In the genomic region with DNA sequence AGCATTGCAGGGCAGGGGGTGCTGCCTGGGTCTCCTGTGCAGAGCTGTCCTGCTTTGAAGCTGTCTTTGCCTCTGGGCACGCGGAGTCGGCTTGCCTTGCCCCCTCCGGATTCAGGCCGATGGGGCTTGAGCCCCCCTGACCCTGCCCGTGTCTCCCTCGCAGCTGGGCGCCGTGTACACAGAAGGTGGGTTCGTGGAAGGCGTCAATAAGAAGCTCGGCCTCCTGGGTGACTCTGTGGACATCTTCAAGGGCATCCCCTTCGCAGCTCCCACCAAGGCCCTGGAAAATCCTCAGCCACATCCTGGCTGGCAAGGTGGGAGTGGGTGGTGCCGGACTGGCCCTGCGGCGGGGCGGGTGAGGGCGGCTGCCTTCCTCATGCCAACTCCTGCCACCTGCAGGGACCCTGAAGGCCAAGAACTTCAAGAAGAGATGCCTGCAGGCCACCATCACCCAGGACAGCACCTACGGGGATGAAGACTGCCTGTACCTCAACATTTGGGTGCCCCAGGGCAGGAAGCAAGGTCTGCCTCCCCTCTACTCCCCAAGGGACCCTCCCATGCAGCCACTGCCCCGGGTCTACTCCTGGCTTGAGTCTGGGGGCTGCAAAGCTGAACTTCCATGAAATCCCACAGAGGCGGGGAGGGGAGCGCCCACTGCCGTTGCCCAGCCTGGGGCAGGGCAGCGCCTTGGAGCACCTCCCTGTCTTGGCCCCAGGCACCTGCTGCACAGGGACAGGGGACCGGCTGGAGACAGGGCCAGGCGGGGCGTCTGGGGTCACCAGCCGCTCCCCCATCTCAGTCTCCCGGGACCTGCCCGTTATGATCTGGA, we compare ENCODE assay signal across 13 cellular contexts. TPM values are rescaled to one million over a fixed set of nuclear protein-coding genes. Genes with fewer than 3 reads are reported as not detected.
DNase-seq lines count a peak whose midpoint lies in the region; ATAC-seq, FAIRE-seq and TF ChIP-seq lines count a peak whose summit lies in the region.
"Had no signal": no experiment of that assay in that cellular context is flagged by ENCODE, and none has a peak within 500 bp of the region (broad histone marks: within the 10 kb centered on the region; RNA-seq: fewer than 3 reads in every experiment).

No MANE protein-coding gene starts in this region.

- H2AFZ ChIP-seq in IMR-90 (replicated peaks; ENCODE audit: low read length, poor library complexity): no peak overlapping the region
- H2AFZ ChIP-seq in keratinocyte (ENCODE audit: control insufficient read depth, low read length): no peak overlapping the region

- no peak overlapping the region for H4K91ac ChIP-seq in IMR-90 (ENCODE audit: insufficient read depth, low read depth, low read length)

- dilution Hi-C loops in IMR-90 (cut with HindIII; ENCODE audit: low sequenced_read_pairs, unreplicated experiment): no loop called here
- dilution Hi-C loops in keratinocyte (cut with MboI; ENCODE audit: extremely low pct_ligation_motif_present, low sequenced_read_pairs): no loop called here

- WGBS in IMR-90 (ENCODE audit: extremely low coverage in 2 of 2, insufficient read length in 1 of 2), 2 experiments: 98% methylated on average over 9 of the region's 30 CpGs; no CpG with 5 or more reads in 1 of the 2 experiments
- 33 to 43% methylated on average over 30 of the region's 30 CpGs for WGBS in pancreas, 2 donors

- H3K27me3 Mint-ChIP-seq in naive thymus-derived CD4-positive, alpha-beta T cell: no peaks in the 10 kb centered on the region
- H3K27me3 Mint-ChIP-seq: B cell had no signal

- H3K36me3 Mint-ChIP-seq in naive thymus-derived CD4-positive, alpha-beta T cell: no peaks in the 10 kb centered on the region
- H3K36me3 Mint-ChIP-seq: CD14-positive monocyte; CD8-positive, alpha-beta T cell had no signal

- H3K79me1 ChIP-seq in IMR-90 (ENCODE audit: low read depth in 1 of 2, low read length in 2 of 2): no peaks in the 10 kb centered on the region

- no peak overlapping the region for H2BK15ac ChIP-seq in IMR-90 (ENCODE audit: low read depth, low read length)

- no peak overlapping the region for H3K4me3 ChIP-seq in BLaER1 treated with 17β-estradiol and CSF1 and Interleukin-3, amounts not matched to agents 10 nM and 100 nM
- H3K4me3 ChIP-seq in IMR-90 (ENCODE audit: insufficient read depth, low read depth, low read length) (no peak overlapping the region), keratinocyte (ENCODE audit: control insufficient read depth in 2 of 3, extremely low read depth in 1 of 3, insufficient read depth in 2 of 3, low read depth in 1 of 3, low read length in 3 of 3) (no peak overlapping the region), pancreas (peak overlapping the region; percentile 33 to 61 (median 52))
- no peak overlapping the region for H3K4me3 ChIP-seq in naive thymus-derived CD4-positive, alpha-beta T cell (ENCODE audit: low read length)

- no peak overlapping the region for H3K23ac ChIP-seq in IMR-90 (ENCODE audit: low read depth, low read length)

- no TSS peak for BruUV-seq in IMR-90 (replicated peaks; lab: Mats Ljungman, UMichigan)

- intact Hi-C loops in IMR-90 (cut with micrococcal nuclease): no loop called here
- intact Hi-C loops in pancreas (cut with DNase I): no loop called here
- intact Hi-C loops in naive thymus-derived CD4-positive, alpha-beta T cell (cut with micrococcal nuclease): no loop called here

- H3K4me1 ChIP-seq in BLaER1 treated with 17β-estradiol and CSF1 and Interleukin-3, amounts not matched to agents 10 nM and 100 nM: peaks cover 20 to 53% (median 50%) of the 10 kb centered on the region in 10 experiments
- H3K4me1 ChIP-seq in IMR-90 (ENCODE audit: control insufficient read depth, insufficient read depth, low read length): peaks cover 3% of the 10 kb centered on the region; the same call in 1 of the 2 replicates
- H3K4me1 ChIP-seq in keratinocyte (ENCODE audit: control insufficient read depth, extremely low read depth, insufficient read depth, low read length): peaks cover 34% of the 10 kb centered on the region
- H3K4me1 ChIP-seq in pancreas: peaks cover 0 to 10% (median 10%) of the 10 kb centered on the region in 3 donors
- peaks cover 3 to 11% of the 10 kb centered on the region in 2 donors for H3K4me1 ChIP-seq in naive thymus-derived CD4-positive, alpha-beta T cell (ENCODE audit: control insufficient read depth in 2 of 2, insufficient read depth in 2 of 2, low read length in 2 of 2)

- CTCF ChIA-PET in IMR-90 (lab: Yijun Ruan, JAX): no interaction called here
- CTCF ChIA-PET in naive thymus-derived CD4-positive, alpha-beta T cell (lab: Charles Lee): no interaction called here

- DNase-seq in IMR-90: no peak
- no peak for DNase-seq in keratinocyte (ENCODE audit: low read depth, low spot score)
- peak in 4 of 6 donors; percentile 65 to 89 (median 72) for DNase-seq in pancreas
- no peak for DNase-seq in naive thymus-derived CD4-positive, alpha-beta T cell
- no peak for DNase-seq in iPS-NIHi11 (ENCODE audit: low spot score)
- DNase-seq: CD8-positive, alpha-beta T cell; COR-L47; GF-D8 had no signal

- H3K4me2 ChIP-seq in BLaER1 treated with 17β-estradiol and CSF1 and Interleukin-3, amounts not matched to agents 10 nM and 100 nM: peak overlapping the region in 9 of 11 experiments; percentile 38 to 82 (median 75); a peak in 15 of 22 replicates
- H3K4me2 ChIP-seq in IMR-90 (ENCODE audit: low read depth, low read length): no peak overlapping the region
- H3K4me2 ChIP-seq in keratinocyte (ENCODE audit: control insufficient read depth, extremely low read depth, insufficient read depth, low read depth, low read length): peak overlapping the region; percentile 16

- H2BK120ac ChIP-seq in IMR-90 (ENCODE audit: low read depth, low read length): no peak overlapping the region

- H2AK5ac ChIP-seq in IMR-90 (ENCODE audit: low read depth, low read length): no peak overlapping the region

- H3K18ac ChIP-seq in IMR-90 (ENCODE audit: low read depth, low read length): no peak overlapping the region

- no peak overlapping the region for H3K4me3 Mint-ChIP-seq in naive thymus-derived CD4-positive, alpha-beta T cell
- H3K4me3 Mint-ChIP-seq: B cell; CD14-positive monocyte; CD8-positive, alpha-beta T cell had no signal

- H3K9me1 ChIP-seq in IMR-90 (ENCODE audit: insufficient read depth, low read length): 0 out of 2 replicates have a peak, but pooled peaks cover 3% of the 10 kb centered on the region
- H3K9me1 ChIP-seq in keratinocyte (ENCODE audit: control insufficient read depth, extremely low read depth, insufficient read depth, low read length): peaks cover 2% of the 10 kb centered on the region

- no peaks in the 10 kb centered on the region for H3K79me2 ChIP-seq in keratinocyte (ENCODE audit: control insufficient read depth, insufficient read depth, low read length)

- no peak overlapping the region for H3K4ac ChIP-seq in IMR-90 (ENCODE audit: low read depth, low read length)

- no peak overlapping the region for H4K8ac ChIP-seq in IMR-90 (ENCODE audit: low read depth in 2 of 2, low read length in 2 of 2)

- H3K4me1 Mint-ChIP-seq in naive thymus-derived CD4-positive, alpha-beta T cell: peaks cover 9 to 29% (median 15%) of the 10 kb centered on the region in 7 donors

- POLR2A ChIA-PET in IMR-90 (lab: Charles Lee; ENCODE audit: unreplicated experiment): no interaction called here
- POLR2A ChIA-PET in naive thymus-derived CD4-positive, alpha-beta T cell (lab: Charles Lee): interaction anchor here (1.1 kb wide), 1 partner anchor 35 kb away, joined by 4 read pairs; no protein-coding TSS in a partner anchor

- in situ Hi-C loops in IMR-90 (cut with MboI; ENCODE audit: low sequenced_read_pairs): no loop called here

- no peak overlapping the region for H2BK5ac ChIP-seq in IMR-90 (ENCODE audit: low read depth, low read length, poor library complexity, severe bottlenecking)

- H3K14ac ChIP-seq in IMR-90 (replicated peaks; ENCODE audit: low read depth, low read length): no peak overlapping the region

- ATAC-seq in IMR-90 (ENCODE audit: low read depth) (no peak), pancreas (peak in 2 of 4 donors; percentile 0 to 5), HG02623 (IDR thresholded peaks at IDR 0.05; ENCODE audit: unreplicated experiment) (no peak)
- no peak for ATAC-seq in naive thymus-derived CD4-positive, alpha-beta T cell
- ATAC-seq: CD8-positive, alpha-beta T cell had no signal

- no peaks in the 10 kb centered on the region for H3K27me3 ChIP-seq in BLaER1 treated with 17β-estradiol and CSF1 and Interleukin-3, amounts not matched to agents 10 nM and 100 nM
- H3K27me3 ChIP-seq in IMR-90 (ENCODE audit: control insufficient read depth, insufficient read depth, low read length) (no peaks in the 10 kb centered on the region), keratinocyte (ENCODE audit: control insufficient read depth, extremely low read depth, insufficient read depth, low read length) (peaks cover 10% of the 10 kb centered on the region), pancreas (no peaks in the 10 kb centered on the region)
- H3K27me3 ChIP-seq in naive thymus-derived CD4-positive, alpha-beta T cell (ENCODE audit: control insufficient read depth in 2 of 2, insufficient read depth in 2 of 2, low read length in 2 of 2): no peaks in the 10 kb centered on the region

- no peak for TF ChIP-seq RAD21 in IMR-90 (IDR thresholded peaks at IDR 0.05; ENCODE audit: low read length)

- no peak overlapping the region for H3K27ac Mint-ChIP-seq in naive thymus-derived CD4-positive, alpha-beta T cell
- H3K27ac Mint-ChIP-seq: B cell; CD14-positive monocyte; CD8-positive, alpha-beta T cell had no signal

- no peak overlapping the region for H3K56ac ChIP-seq in IMR-90 (ENCODE audit: extremely low read depth, insufficient read depth, low read length)

- H3K27ac ChIP-seq in BLaER1 treated with 17β-estradiol and CSF1 and Interleukin-3, amounts not matched to agents 10 nM and 100 nM: no peak overlapping the region
- H3K27ac ChIP-seq in IMR-90 (ENCODE audit: insufficient read depth, low read length) (no peak overlapping the region), keratinocyte (ENCODE audit: control insufficient read depth, insufficient read depth, low read length) (no peak overlapping the region), pancreas (peak overlapping the region; percentile 30 to 86 (median 74))
- no peak overlapping the region for H3K27ac ChIP-seq in naive thymus-derived CD4-positive, alpha-beta T cell (ENCODE audit: low read depth, low read length)

- no peaks in the 10 kb centered on the region for H3K9me3 Mint-ChIP-seq in naive thymus-derived CD4-positive, alpha-beta T cell
- H3K9me3 Mint-ChIP-seq: CD14-positive monocyte; CD8-positive, alpha-beta T cell had no signal

- H4K5ac ChIP-seq in IMR-90 (ENCODE audit: low read depth, low read length): no peak overlapping the region

- H4K20me1 ChIP-seq in BLaER1 treated with 17β-estradiol and CSF1 and Interleukin-3, amounts not matched to agents 10 nM and 100 nM: peaks cover 0 to 30% (median 17%) of the 10 kb centered on the region in 11 experiments; a peak in 11 of 22 replicates
- H4K20me1 ChIP-seq in IMR-90 (ENCODE audit: insufficient read depth, low read length) (no peaks in the 10 kb centered on the region; the same call in 1 of the 2 replicates), keratinocyte (ENCODE audit: control insufficient read depth, extremely low read depth, insufficient read depth, low read length) (no peaks in the 10 kb centered on the region)

- TF ChIP-seq CTCF in IMR-90 (conservative IDR thresholded peaks at IDR 0.05; ENCODE audit: low read depth, low read length) (no peak), keratinocyte (optimal IDR thresholded peaks at IDR 0.05 in 1 of 3, IDR thresholded peaks at IDR 0.05 in 1 of 3, conservative IDR thresholded peaks at IDR 0.05 in 1 of 3; ENCODE audit: extremely low read depth in 1 of 3, insufficient read depth in 2 of 3, low read length in 3 of 3) (no peak), pancreas (IDR thresholded peaks at IDR 0.05) (no peak)

- no peak for TF ChIP-seq POLR2A in IMR-90 (IDR thresholded peaks at IDR 0.05; ENCODE audit: low read depth, low read length)

- no peak overlapping the region for H3K9ac ChIP-seq in BLaER1 treated with 17β-estradiol and CSF1 and Interleukin-3, amounts not matched to agents 10 nM and 100 nM
- no peak overlapping the region for H3K9ac ChIP-seq in IMR-90 (ENCODE audit: low read depth, low read length)
- H3K9ac ChIP-seq in keratinocyte (ENCODE audit: control insufficient read depth, extremely low read depth, insufficient read depth, low read length): no peak overlapping the region

- peaks cover 0 to 25% (median 0%) of the 10 kb centered on the region in 11 experiments; a peak in 3 of 22 replicates for H3K36me3 ChIP-seq in BLaER1 treated with 17β-estradiol and CSF1 and Interleukin-3, amounts not matched to agents 10 nM and 100 nM
- H3K36me3 ChIP-seq in IMR-90 (ENCODE audit: control insufficient read depth, insufficient read depth, low read length) (peaks cover 2% of the 10 kb centered on the region; the same call in 1 of the 2 replicates), keratinocyte (ENCODE audit: control insufficient read depth in 2 of 2, extremely low read depth in 1 of 2, insufficient read depth in 2 of 2, low read length in 2 of 2) (no peaks in the 10 kb centered on the region), pancreas (peaks cover 0 to 46% (median 20%) of the 10 kb centered on the region in 3 donors)
- no peaks in the 10 kb centered on the region for H3K36me3 ChIP-seq in naive thymus-derived CD4-positive, alpha-beta T cell (ENCODE audit: control insufficient read depth in 2 of 3, insufficient read depth in 3 of 3, low read length in 3 of 3)

- H2BK20ac ChIP-seq in IMR-90 (ENCODE audit: low read depth, low read length): no peak overlapping the region

- H3K9me3 ChIP-seq in BLaER1 treated with 17β-estradiol and CSF1 and Interleukin-3, amounts not matched to agents 10 nM and 100 nM (replicated peaks in 1 of 11): no peaks in the 10 kb centered on the region
- H3K9me3 ChIP-seq in IMR-90 (ENCODE audit: control insufficient read depth, insufficient read depth, low read length) (no peaks in the 10 kb centered on the region), keratinocyte (ENCODE audit: control insufficient read depth, low read depth, low read length) (no peaks in the 10 kb centered on the region), pancreas (no peaks in the 10 kb centered on the region)
- H3K9me3 ChIP-seq in naive thymus-derived CD4-positive, alpha-beta T cell (ENCODE audit: control insufficient read depth in 2 of 3, low read length in 3 of 3): no peaks in the 10 kb centered on the region

- peak overlapping the region; percentile 37 for H2AK9ac ChIP-seq in IMR-90 (replicated peaks; ENCODE audit: low read depth, low read length, poor library complexity)

- no peak for FAIRE-seq in keratinocyte (lab: Jason Lieb, UNC)
- no peak for FAIRE-seq in pancreas (lab: Jason Lieb, UNC)
- FAIRE-seq: A204.1 had no signal

RNA-seq across cellular contexts. Expression of a gene that starts 2.7 kb away (rescaled TPM):
- total RNA-seq in IMR-90 (2012; rRNA removed): under 0.01 TPM in 2 replicates
- polyA plus RNA-seq in IMR-90 (2012; rRNA removed): 0.67 and 0.75 TPM in 2 replicates
- polyA plus RNA-seq in IMR-90 (2012; cell fraction: cytosol; rRNA removed): 0.27 and 0.51 TPM in 2 replicates
- 5.5 and 8.5 TPM in 2 replicates for polyA plus RNA-seq in IMR-90 (2012; cell fraction: nucleus; rRNA removed; ENCODE audit: low replicate concordance)
- 0.12 to 0.22 TPM (median 0.16 TPM) in 3 replicates for polyA plus RNA-seq in keratinocyte
- 0.64 TPM for polyA plus RNA-seq in keratinocyte (2011; ENCODE audit: low read depth)
- 0.05 and 0.19 TPM in 2 replicates for polyA plus RNA-seq in keratinocyte (2011; cell fraction: cytosol; rRNA removed)
- 1.4 and 1.6 TPM in 2 replicates for polyA plus RNA-seq in keratinocyte (2011; cell fraction: nucleus; rRNA removed)
- 0.33 and 0.82 TPM in 2 replicates for polyA plus RNA-seq in keratinocyte (2012; ENCODE audit: low replicate concordance)
- 0.33 to 0.39 TPM (median 0.35 TPM) in 3 replicates for polyA minus RNA-seq in keratinocyte
- polyA minus RNA-seq in keratinocyte (2011; cell fraction: cytosol; rRNA and poly(A)+ RNA removed): not detected
- polyA minus RNA-seq in keratinocyte (2011; cell fraction: nucleus; rRNA and poly(A)+ RNA removed): 0.53 and 1.0 TPM in 2 replicates
- total RNA-seq in pancreas: over 10,000 TPM; 11,290 to 24,413 (median 19,239) TPM
- 1,000 to 10,000 TPM; 2,560 to 4,565 TPM for polyA plus RNA-seq in pancreas
- 1 to 10 TPM in 3 of 5 experiments, under 1 TPM in 2; 0.32 to 2.3 (median 2.2) TPM for total RNA-seq in naive thymus-derived CD4-positive, alpha-beta T cell
- not detected for polyA plus RNA-seq in naive thymus-derived CD4-positive, alpha-beta T cell
- polyA plus RNA-seq: CD14-positive monocyte had no signal

RNA-seq across cellular contexts. Expression of a gene that starts 33.7 kb away (rescaled TPM):
- 49.1 and 51.1 TPM in 2 replicates for total RNA-seq in IMR-90 (2012; rRNA removed)
- polyA plus RNA-seq in IMR-90 (2012; rRNA removed): 50.7 and 52.3 TPM in 2 replicates
- polyA plus RNA-seq in IMR-90 (2012; cell fraction: cytosol; rRNA removed): 31.2 and 35.4 TPM in 2 replicates
- polyA plus RNA-seq in IMR-90 (2012; cell fraction: nucleus; rRNA removed; ENCODE audit: low replicate concordance): 128 and 155 TPM in 2 replicates
- polyA plus RNA-seq in keratinocyte: 36.2 to 40.8 TPM (median 37.2 TPM) in 3 replicates
- polyA plus RNA-seq in keratinocyte (2011; ENCODE audit: low read depth): 12.7 TPM
- polyA plus RNA-seq in keratinocyte (2011; cell fraction: cytosol; rRNA removed): 24.2 and 34.4 TPM in 2 replicates
- polyA plus RNA-seq in keratinocyte (2011; cell fraction: nucleus; rRNA removed): 48.9 and 54.0 TPM in 2 replicates
- 33.5 and 39.4 TPM in 2 replicates for polyA plus RNA-seq in keratinocyte (2012; ENCODE audit: low replicate concordance)
- polyA minus RNA-seq in keratinocyte: 30.6 to 60.8 TPM (median 41.5 TPM) in 3 replicates
- 28.2 TPM for polyA minus RNA-seq in keratinocyte (2011; cell fraction: cytosol; rRNA and poly(A)+ RNA removed)
- polyA minus RNA-seq in keratinocyte (2011; cell fraction: nucleus; rRNA and poly(A)+ RNA removed): 21.6 and 26.4 TPM in 2 replicates
- total RNA-seq in pancreas: 10 to 100 TPM; 17.4 to 33.0 (median 23.2) TPM
- 10 to 100 TPM; 67.2 to 68.5 TPM for polyA plus RNA-seq in pancreas
- 10 to 100 TPM; 43.9 to 77.9 (median 73.9) TPM for total RNA-seq in naive thymus-derived CD4-positive, alpha-beta T cell
- 10 to 100 TPM; 39.9 to 48.8 TPM for polyA plus RNA-seq in naive thymus-derived CD4-positive, alpha-beta T cell

RNA-seq across cellular contexts. Expression of a gene that starts 56.6 kb away (rescaled TPM):
- total RNA-seq in IMR-90 (2012; rRNA removed): 12.2 and 13.1 TPM in 2 replicates
- 36.9 and 37.2 TPM in 2 replicates for polyA plus RNA-seq in IMR-90 (2012; rRNA removed)
- polyA plus RNA-seq in IMR-90 (2012; cell fraction: cytosol; rRNA removed): 33.9 and 37.7 TPM in 2 replicates
- polyA plus RNA-seq in IMR-90 (2012; cell fraction: nucleus; rRNA removed; ENCODE audit: low replicate concordance): 160 and 211 TPM in 2 replicates
- 22.6 to 38.0 TPM (median 27.2 TPM) in 3 replicates for polyA plus RNA-seq in keratinocyte
- 22.2 TPM for polyA plus RNA-seq in keratinocyte (2011; ENCODE audit: low read depth)
- 20.4 and 31.3 TPM in 2 replicates for polyA plus RNA-seq in keratinocyte (2011; cell fraction: cytosol; rRNA removed)
- 73.4 and 91.6 TPM in 2 replicates for polyA plus RNA-seq in keratinocyte (2011; cell fraction: nucleus; rRNA removed)
- polyA plus RNA-seq in keratinocyte (2012; ENCODE audit: low replicate concordance): 15.5 and 19.3 TPM in 2 replicates
- 20.9 to 29.4 TPM (median 25.9 TPM) in 3 replicates for polyA minus RNA-seq in keratinocyte
- 19.8 TPM for polyA minus RNA-seq in keratinocyte (2011; cell fraction: cytosol; rRNA and poly(A)+ RNA removed)
- 17.3 and 24.7 TPM in 2 replicates for polyA minus RNA-seq in keratinocyte (2011; cell fraction: nucleus; rRNA and poly(A)+ RNA removed)
- total RNA-seq in pancreas: 10 to 100 TPM; 16.1 to 31.9 (median 20.3) TPM
- 10 to 100 TPM; 56.0 to 69.7 TPM for polyA plus RNA-seq in pancreas
- 100 to 1,000 TPM in 2 of 5 experiments, 10 to 100 TPM in 3; 73.9 to 123 (median 79.7) TPM for total RNA-seq in naive thymus-derived CD4-positive, alpha-beta T cell
- 10 to 100 TPM; 17.8 to 35.7 TPM for polyA plus RNA-seq in naive thymus-derived CD4-positive, alpha-beta T cell

Comparison
In these comparisons a context has a peak if more than half of its experiments do, and no peak if none do; other contexts are left out.
1. H3K27ac ChIP-seq: peak in pancreas (4 of 4); none in BLaER1 treated with 17β-estradiol and CSF1 and Interleukin-3, amounts not matched to agents 10 nM and 100 nM (0 of 11), IMR-90 (single experiment), keratinocyte (single experiment) and naive thymus-derived CD4-positive, alpha-beta T cell (single experiment).
2. H3K4me3 ChIP-seq: peak in pancreas (4 of 4); none in BLaER1 treated with 17β-estradiol and CSF1 and Interleukin-3, amounts not matched to agents 10 nM and 100 nM (0 of 10), IMR-90 (single experiment), keratinocyte (0 of 3) and naive thymus-derived CD4-positive, alpha-beta T cell (single experiment).
3. DNase-seq: peak in pancreas (4 of 6); none in IMR-90 (single experiment), keratinocyte (single experiment), naive thymus-derived CD4-positive, alpha-beta T cell (0 of 9) and iPS-NIHi11 (single experiment).
4. RNA of a gene that starts 2.7 kb away (polyA plus RNA-seq): 2,560 to 4,565 TPM in pancreas; 0.27 to 8.5 TPM in IMR-90, 0.05 to 1.6 TPM in keratinocyte and not detected in naive thymus-derived CD4-positive, alpha-beta T cell; every median in the first group is over 100 times any median in the second.